In genomic region chr14:65001758-65002157, GRCh38 we compare ENCODE assay signal across 21 cellular contexts. TPM values are rescaled to one million over a fixed set of nuclear protein-coding genes. Genes with fewer than 3 reads are reported as not detected.
DNase-seq lines count a peak whose midpoint lies in the region; ATAC-seq and TF ChIP-seq lines count a peak whose summit lies in the region.
"Had no signal": no experiment of that assay in that cellular context is flagged by ENCODE, and none has a peak within 500 bp of the region (broad histone marks: within the 10 kb centered on the region; RNA-seq: fewer than 3 reads in every experiment).

No MANE protein-coding gene starts in this region.

- H3K79me2 ChIP-seq in hepatocyte = peaks cover 40% of the 10 kb centered on the region

- no peaks in the 10 kb centered on the region for H4K20me1 ChIP-seq in hepatocyte (ENCODE audit: insufficient read depth, poor library complexity, severe bottlenecking)

- intact Hi-C loops in activated CD4-positive, alpha-beta T cell treated with anti-CD3 and anti-CD28 coated beads for 36 hours (cut with DNase I, micrococcal nuclease) = loop anchor here in 1 of 2 experiments (5.0 to 10.0 kb wide), 2 partner anchors 206 to 943 kb away; no protein-coding TSS in a partner anchor
- intact Hi-C loops in CD8-positive, alpha-beta T cell (cut with DNase I, micrococcal nuclease) = no loop called here

- no peaks in the 10 kb centered on the region for H3K27me3 Mint-ChIP-seq in activated CD4-positive, alpha-beta T cell treated with anti-CD3 and anti-CD28 coated beads for 36 hours
- no peaks in the 10 kb centered on the region for H3K27me3 Mint-ChIP-seq in activated T-helper 17 cell treated with anti-CD3 and anti-CD28 coated beads, Interleukin-2, amount 50 U/mL, for 72 hours
- no peaks in the 10 kb centered on the region for H3K27me3 Mint-ChIP-seq in CD8-positive, alpha-beta T cell (ENCODE audit: low read depth)
- H3K27me3 Mint-ChIP-seq in activated T-cell treated with anti-CD3 and anti-CD28 coated beads, Interleukin-2, amount 50 U/mL, for 24 hours = no peaks in the 10 kb centered on the region

- DNase-seq in activated CD4-positive, alpha-beta T cell treated with anti-CD3 and anti-CD28 coated beads for 36 hours = no peak
- DNase-seq in activated CD4-positive, alpha-beta T cell treated with anti-CD3 and anti-CD28 coated beads for 1 hour = no peak
- no peak for DNase-seq in hepatocyte (ENCODE audit: low spot score)
- no peak for DNase-seq in CD8-positive, alpha-beta T cell
- no peak for DNase-seq in activated T-cell treated with anti-CD3 and anti-CD28 coated beads, Interleukin-2, amount 50 U/mL, for 24 hours
- DNase-seq: BE2C; NCI-H1048; NCI-H1417; NCI-H1694; NCI-H2029 treated with DMSO at 0.1 percent for 48 hours; NCI-H446 treated with DMSO at 0.1 percent for 48 hours; NCI-H526; NCI-H82; NK-92 treated with Interleukin-12 subunit alpha and Interleukin-12 subunit beta, amount 100 ng/mL, for 24 hours; PC-3 had no signal

- no peaks in the 10 kb centered on the region for H3K9me2 ChIP-seq in hepatocyte (replicated peaks; ENCODE audit: insufficient read depth)

- no peak overlapping the region for H3K4me3 Mint-ChIP-seq in activated CD4-positive, alpha-beta T cell treated with anti-CD3 and anti-CD28 coated beads for 36 hours
- peak overlapping the region; percentile 45 for H3K4me3 Mint-ChIP-seq in activated T-helper 17 cell treated with anti-CD3 and anti-CD28 coated beads, Interleukin-2, amount 50 U/mL, for 72 hours
- H3K4me3 Mint-ChIP-seq in CD8-positive, alpha-beta T cell = no peak overlapping the region
- H3K4me3 Mint-ChIP-seq in activated T-cell treated with anti-CD3 and anti-CD28 coated beads, Interleukin-2, amount 50 U/mL, for 24 hours = no peak overlapping the region
- H3K4me3 Mint-ChIP-seq: CD14-positive monocyte had no signal

- H2AFZ ChIP-seq in hepatocyte = no peak overlapping the region

- no peaks in the 10 kb centered on the region for H3K36me3 ChIP-seq in hepatocyte (replicated peaks; ENCODE audit: insufficient read depth, low read depth)
- no peaks in the 10 kb centered on the region for H3K36me3 ChIP-seq in CD8-positive, alpha-beta T cell (ENCODE audit: insufficient read depth, low read length)
- H3K36me3 ChIP-seq: BE2C had no signal

- peaks cover 4% of the 10 kb centered on the region for H3K36me3 Mint-ChIP-seq in activated CD4-positive, alpha-beta T cell treated with anti-CD3 and anti-CD28 coated beads for 36 hours (ENCODE audit: low read depth)
- H3K36me3 Mint-ChIP-seq in activated T-helper 17 cell treated with anti-CD3 and anti-CD28 coated beads, Interleukin-2, amount 50 U/mL, for 72 hours (ENCODE audit: low read depth) = peaks cover 39% of the 10 kb centered on the region
- peaks cover 33% of the 10 kb centered on the region for H3K36me3 Mint-ChIP-seq in CD8-positive, alpha-beta T cell
- H3K36me3 Mint-ChIP-seq in activated T-cell treated with anti-CD3 and anti-CD28 coated beads, Interleukin-2, amount 50 U/mL, for 24 hours (ENCODE audit: low read depth) = peaks cover 31% of the 10 kb centered on the region

- no peaks in the 10 kb centered on the region for H3K9me3 Mint-ChIP-seq in activated CD4-positive, alpha-beta T cell treated with anti-CD3 and anti-CD28 coated beads for 36 hours (ENCODE audit: low read depth)
- no peaks in the 10 kb centered on the region for H3K9me3 Mint-ChIP-seq in activated T-helper 17 cell treated with anti-CD3 and anti-CD28 coated beads, Interleukin-2, amount 50 U/mL, for 72 hours
- no peaks in the 10 kb centered on the region for H3K9me3 Mint-ChIP-seq in CD8-positive, alpha-beta T cell
- no peaks in the 10 kb centered on the region for H3K9me3 Mint-ChIP-seq in activated T-cell treated with anti-CD3 and anti-CD28 coated beads, Interleukin-2, amount 50 U/mL, for 24 hours
- H3K9me3 Mint-ChIP-seq: CD14-positive monocyte had no signal

- H3K4me1 ChIP-seq in hepatocyte (ENCODE audit: insufficient read depth) = no peaks in the 10 kb centered on the region
- no peaks in the 10 kb centered on the region for H3K4me1 ChIP-seq in CD8-positive, alpha-beta T cell (ENCODE audit: insufficient read depth, low read length)
- H3K4me1 ChIP-seq: BE2C had no signal

- POLR2A ChIA-PET in activated CD4-positive, alpha-beta T cell treated with anti-CD3 and anti-CD28 coated beads for 36 hours (lab: Charles Lee) = interaction anchor here (0.6 kb wide), 1 partner anchor 99 kb away, joined by 3 read pairs; no protein-coding TSS in a partner anchor
- POLR2A ChIA-PET in CD8-positive, alpha-beta T cell (lab: Charles Lee) = no interaction called here

- H3K4me2 ChIP-seq in hepatocyte = no peak overlapping the region

- peak overlapping the region; percentile 40 for H3K27ac ChIP-seq in hepatocyte
- H3K27ac ChIP-seq in CD8-positive, alpha-beta T cell (ENCODE audit: low read depth, low read length) = no peak overlapping the region
- H3K27ac ChIP-seq: 22Rv1, HL-60 had no signal

- H3K4me3 ChIP-seq in hepatocyte = no peak overlapping the region
- H3K4me3 ChIP-seq in CD8-positive, alpha-beta T cell (ENCODE audit: low read depth, low read length) = no peak overlapping the region

- no peaks in the 10 kb centered on the region for H3K27me3 ChIP-seq in hepatocyte
- no peaks in the 10 kb centered on the region for H3K27me3 ChIP-seq in CD8-positive, alpha-beta T cell (ENCODE audit: insufficient read depth, low read length)
- H3K27me3 ChIP-seq: BE2C had no signal

- no peak for TF ChIP-seq CTCF in hepatocyte (IDR thresholded peaks at IDR 0.05; ENCODE audit: poor library complexity)
- no peak for TF ChIP-seq CTCF in CD8-positive, alpha-beta T cell (IDR thresholded peaks at IDR 0.05)

- CTCF ChIA-PET in activated CD4-positive, alpha-beta T cell treated with anti-CD3 and anti-CD28 coated beads for 36 hours (lab: Charles Lee) = interaction anchor here (2.3 kb wide), 1 partner anchor 15 kb away, joined by 6 read pairs; the partner anchor contains the start of gene FNTB
- CTCF ChIA-PET in CD8-positive, alpha-beta T cell (lab: Charles Lee) = interaction anchor here (0.8 kb wide), 1 partner anchor 162 kb away, joined by 3 read pairs; no protein-coding TSS in a partner anchor

- H3K9me3 ChIP-seq in hepatocyte (ENCODE audit: low read depth) = no peaks in the 10 kb centered on the region
- H3K9me3 ChIP-seq in CD8-positive, alpha-beta T cell (ENCODE audit: low read length) = no peaks in the 10 kb centered on the region
- H3K9me3 ChIP-seq: BE2C had no signal

- peak overlapping the region; percentile 49 for H3K27ac Mint-ChIP-seq in activated CD4-positive, alpha-beta T cell treated with anti-CD3 and anti-CD28 coated beads for 36 hours
- peak overlapping the region; percentile 84 for H3K27ac Mint-ChIP-seq in activated T-helper 17 cell treated with anti-CD3 and anti-CD28 coated beads, Interleukin-2, amount 50 U/mL, for 72 hours
- no peak overlapping the region for H3K27ac Mint-ChIP-seq in CD8-positive, alpha-beta T cell
- no peak overlapping the region for H3K27ac Mint-ChIP-seq in activated T-cell treated with anti-CD3 and anti-CD28 coated beads, Interleukin-2, amount 50 U/mL, for 24 hours

- no peak for ATAC-seq in activated CD4-positive, alpha-beta T cell treated with anti-CD3 and anti-CD28 coated beads for 36 hours
- peak; percentile 22 for ATAC-seq in activated T-helper 17 cell treated with anti-CD3 and anti-CD28 coated beads, Interleukin-2, amount 50 U/mL, for 72 hours (replicated peaks)
- no peak for ATAC-seq in CD8-positive, alpha-beta T cell
- ATAC-seq in GM21619 (IDR thresholded peaks at IDR 0.05; ENCODE audit: unreplicated experiment) = no peak
- ATAC-seq: HCT116, PC-3 had no signal

- WGBS in hepatocyte (ENCODE audit: low lambda C conversion rate, missing lambda C conversion rate) = 96% methylated on average over 5 of the region's 5 CpGs

- H3K4me1 Mint-ChIP-seq in activated CD4-positive, alpha-beta T cell treated with anti-CD3 and anti-CD28 coated beads for 36 hours = peaks cover 61% of the 10 kb centered on the region
- H3K4me1 Mint-ChIP-seq in activated T-helper 17 cell treated with anti-CD3 and anti-CD28 coated beads, Interleukin-2, amount 50 U/mL, for 72 hours = peaks cover 45% of the 10 kb centered on the region
- H3K4me1 Mint-ChIP-seq in CD8-positive, alpha-beta T cell (ENCODE audit: low read depth) = peaks cover 12% of the 10 kb centered on the region
- H3K4me1 Mint-ChIP-seq in activated T-cell treated with anti-CD3 and anti-CD28 coated beads, Interleukin-2, amount 50 U/mL, for 24 hours (ENCODE audit: low read depth) = peaks cover 66% of the 10 kb centered on the region

RNA-seq across cellular contexts. Expression of gene FNTB, which starts 15.1 kb away (rescaled TPM):
- total RNA-seq in activated CD4-positive, alpha-beta T cell treated with anti-CD3 and anti-CD28 coated beads for 36 hours = 10 to 100 TPM; 18.2 to 24.9 TPM
- total RNA-seq in activated T-helper 17 cell treated with anti-CD3 and anti-CD28 coated beads, Interleukin-2, amount 50 U/mL, for 72 hours = 10 to 100 TPM; 24.7 to 47.1 TPM
- 11.3 and 18.1 TPM in 2 replicates for total RNA-seq in hepatocyte
- 19.5 and 24.3 TPM in 2 replicates for polyA plus RNA-seq in hepatocyte
- 1 to 10 TPM; 6.3 to 7.7 TPM for total RNA-seq in CD8-positive, alpha-beta T cell

RNA-seq across cellular contexts. Expression of gene RAB15, which starts 29.6 kb away (rescaled TPM):
- total RNA-seq in activated CD4-positive, alpha-beta T cell treated with anti-CD3 and anti-CD28 coated beads for 36 hours = 1 to 10 TPM; 3.7 to 5.3 TPM
- 1 to 10 TPM; 4.3 to 7.2 TPM for total RNA-seq in activated T-helper 17 cell treated with anti-CD3 and anti-CD28 coated beads, Interleukin-2, amount 50 U/mL, for 72 hours
- 33.8 and 34.0 TPM in 2 replicates for total RNA-seq in hepatocyte
- 38.7 and 40.6 TPM in 2 replicates for polyA plus RNA-seq in hepatocyte
- total RNA-seq in CD8-positive, alpha-beta T cell = 1 to 10 TPM; 2.9 to 3.6 TPM

RNA-seq across cellular contexts. Expression of gene GPX2, which starts 59.2 kb away (rescaled TPM):
- total RNA-seq in activated CD4-positive, alpha-beta T cell treated with anti-CD3 and anti-CD28 coated beads for 36 hours = not detected
- total RNA-seq in activated T-helper 17 cell treated with anti-CD3 and anti-CD28 coated beads, Interleukin-2, amount 50 U/mL, for 72 hours = not detected
- total RNA-seq in hepatocyte = 59.8 and 88.9 TPM in 2 replicates
- polyA plus RNA-seq in hepatocyte = 75.5 and 115 TPM in 2 replicates
- not detected for total RNA-seq in CD8-positive, alpha-beta T cell
- polyA plus RNA-seq: CD14-positive monocyte had no signal

Comparison
In these comparisons a context has a peak if more than half of its experiments do, and no peak if none do; other contexts are left out.
1. H3K27ac Mint-ChIP-seq: peak in activated CD4-positive, alpha-beta T cell treated with anti-CD3 and anti-CD28 coated beads for 36 hours (single experiment) and activated T-helper 17 cell treated with anti-CD3 and anti-CD28 coated beads, Interleukin-2, amount 50 U/mL, for 72 hours (single experiment); none in CD8-positive, alpha-beta T cell (single experiment) and activated T-cell treated with anti-CD3 and anti-CD28 coated beads, Interleukin-2, amount 50 U/mL, for 24 hours (single experiment).
2. RNA of gene GPX2, which starts 59.2 kb away (total RNA-seq): 59.8 to 88.9 TPM in hepatocyte; not detected in activated CD4-positive, alpha-beta T cell treated with anti-CD3 and anti-CD28 coated beads for 36 hours, not detected in activated T-helper 17 cell treated with anti-CD3 and anti-CD28 coated beads, Interleukin-2, amount 50 U/mL, for 72 hours and not detected in CD8-positive, alpha-beta T cell; every median in the first group is over 10 times any median in the second.